Comparison of ENCODE assay signal across 7 cellular contexts in the genomic region with DNA sequence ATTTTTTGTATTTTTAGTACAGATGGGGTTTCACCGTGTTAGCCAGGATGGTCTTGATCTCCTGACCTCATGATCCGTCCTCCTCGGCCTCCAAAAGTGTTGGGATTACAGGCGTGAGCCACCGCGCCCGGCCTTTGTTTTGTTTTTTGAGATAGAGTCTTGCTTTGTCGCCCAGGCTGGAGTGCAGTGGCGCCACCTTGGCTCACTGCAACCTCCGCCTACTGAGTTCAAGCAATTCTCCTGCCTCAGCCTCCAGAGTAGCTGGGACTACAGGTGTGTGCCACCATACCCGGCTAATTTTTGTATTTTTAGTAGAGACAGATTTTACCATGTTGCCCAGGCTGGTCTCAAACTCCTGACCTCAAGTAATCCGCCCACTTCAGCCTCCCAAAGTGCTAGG. TPM values are rescaled to one million over a fixed set of nuclear protein-coding genes. Genes with fewer than 3 reads are reported as not detected.
DNase-seq lines count a peak whose midpoint lies in the region; ATAC-seq, FAIRE-seq and TF ChIP-seq lines count a peak whose summit lies in the region.
"Not testable (repeated sequence)": the region's sequence is repeated elsewhere in the genome, so short reads cannot be mapped to it uniquely, and the experiment has no call there.

No MANE protein-coding gene starts in this region.

- not testable (repeated sequence) for ATAC-seq in T-helper 17 cell

- H3K27me3 Mint-ChIP-seq in T-helper 17 cell; activated T-cell treated with anti-CD3 and anti-CD28 coated beads, Interleukin-2, amount 50 U/mL, for 24 hours; astrocyte (ENCODE audit: low read depth, unreplicated experiment); dendritic cell treated with granulocyte-macrophage colony-stimulating factor and Interleukin-4, amounts not matched to agents 40 ng/mL and 50 ng/mL, for 4 days; mesothelial cell of epicardium (ENCODE audit: low read depth); progenitor cell of endocrine pancreas: not testable (repeated sequence)

- H3K27me3 ChIP-seq in BLaER1; astrocyte (ENCODE audit: insufficient read depth, low read length): not testable (repeated sequence)

- H3K9ac ChIP-seq in BLaER1 = peak overlapping the region; percentile 35; the same call in 1 of the 2 replicates
- not testable (repeated sequence) for H3K9ac ChIP-seq in astrocyte (ENCODE audit: low read length)

- peaks cover 21% of the 10 kb centered on the region for H3K4me1 Mint-ChIP-seq in T-helper 17 cell
- H3K4me1 Mint-ChIP-seq in activated T-cell treated with anti-CD3 and anti-CD28 coated beads, Interleukin-2, amount 50 U/mL, for 24 hours (ENCODE audit: low read depth) = peaks cover 40% of the 10 kb centered on the region
- not testable (repeated sequence) for H3K4me1 Mint-ChIP-seq in astrocyte (ENCODE audit: low read depth, unreplicated experiment)
- peaks cover 41% of the 10 kb centered on the region for H3K4me1 Mint-ChIP-seq in dendritic cell treated with granulocyte-macrophage colony-stimulating factor and Interleukin-4, amounts not matched to agents 40 ng/mL and 50 ng/mL, for 4 days (ENCODE audit: low read depth)
- peaks cover 22% of the 10 kb centered on the region for H3K4me1 Mint-ChIP-seq in mesothelial cell of epicardium
- peaks cover 14% of the 10 kb centered on the region for H3K4me1 Mint-ChIP-seq in progenitor cell of endocrine pancreas (ENCODE audit: low read depth)

- H3K79me2 ChIP-seq in astrocyte (ENCODE audit: insufficient read depth, low read length) = peaks cover 58% of the 10 kb centered on the region

- H3K4me2 ChIP-seq in BLaER1; astrocyte (ENCODE audit: low read length): not testable (repeated sequence)

- H3K36me3 ChIP-seq in BLaER1 = peaks cover 45% of the 10 kb centered on the region
- not testable (repeated sequence) for H3K36me3 ChIP-seq in astrocyte (ENCODE audit: insufficient read depth, low read length)

- peaks cover 56% of the 10 kb centered on the region for H4K20me1 ChIP-seq in BLaER1
- not testable (repeated sequence) for H4K20me1 ChIP-seq in astrocyte (ENCODE audit: insufficient read depth, low read length)

- TF ChIP-seq CTCF in astrocyte (IDR thresholded peaks at IDR 0.05; ENCODE audit: insufficient read depth, low read depth, low read length); mesothelial cell of epicardium (IDR thresholded peaks at IDR 0.05; ENCODE audit: unreplicated experiment); progenitor cell of endocrine pancreas (IDR thresholded peaks at IDR 0.05; ENCODE audit: unreplicated experiment): not testable (repeated sequence)

- H3K4me1 ChIP-seq in BLaER1 = peaks cover 41% of the 10 kb centered on the region
- H3K4me1 ChIP-seq in astrocyte (ENCODE audit: insufficient read depth, low read length) = not testable (repeated sequence)

- H3K36me3 Mint-ChIP-seq in T-helper 17 cell (ENCODE audit: low read depth); astrocyte (ENCODE audit: low read depth, unreplicated experiment); mesothelial cell of epicardium; progenitor cell of endocrine pancreas (ENCODE audit: insufficient read depth): not testable (repeated sequence)
- peaks cover 59% of the 10 kb centered on the region for H3K36me3 Mint-ChIP-seq in activated T-cell treated with anti-CD3 and anti-CD28 coated beads, Interleukin-2, amount 50 U/mL, for 24 hours (ENCODE audit: low read depth)
- peaks cover 53% of the 10 kb centered on the region for H3K36me3 Mint-ChIP-seq in dendritic cell treated with granulocyte-macrophage colony-stimulating factor and Interleukin-4, amounts not matched to agents 40 ng/mL and 50 ng/mL, for 4 days (ENCODE audit: low read depth)

- not testable (repeated sequence) for H3K4me3 Mint-ChIP-seq in T-helper 17 cell; activated T-cell treated with anti-CD3 and anti-CD28 coated beads, Interleukin-2, amount 50 U/mL, for 24 hours; dendritic cell treated with granulocyte-macrophage colony-stimulating factor and Interleukin-4, amounts not matched to agents 40 ng/mL and 50 ng/mL, for 4 days; mesothelial cell of epicardium; progenitor cell of endocrine pancreas (ENCODE audit: low read depth)
- peak overlapping the region; percentile 8 for H3K4me3 Mint-ChIP-seq in astrocyte (ENCODE audit: unreplicated experiment)

- H3K9me3 ChIP-seq in BLaER1; T-helper 17 cell (ENCODE audit: control insufficient read depth, low read length, poor library complexity, severe bottlenecking); astrocyte (ENCODE audit: insufficient read depth, low read depth, low read length): not testable (repeated sequence)

- intact Hi-C loops in dendritic cell treated with granulocyte-macrophage colony-stimulating factor and Interleukin-4, amounts not matched to agents 40 ng/mL and 50 ng/mL, for 4 days (cut with micrococcal nuclease) = not testable (repeated sequence)

- not testable (repeated sequence) for H3K27ac ChIP-seq in BLaER1; astrocyte (ENCODE audit: low read depth, low read length)

- H2AFZ ChIP-seq in astrocyte (ENCODE audit: low read depth, low read length) = not testable (repeated sequence)

- not testable (repeated sequence) for FAIRE-seq in astrocyte (lab: Jason Lieb, UNC)

- H3K9me3 Mint-ChIP-seq in activated T-cell treated with anti-CD3 and anti-CD28 coated beads, Interleukin-2, amount 50 U/mL, for 24 hours; astrocyte (ENCODE audit: unreplicated experiment); dendritic cell treated with granulocyte-macrophage colony-stimulating factor and Interleukin-4, amounts not matched to agents 40 ng/mL and 50 ng/mL, for 4 days; mesothelial cell of epicardium; progenitor cell of endocrine pancreas (ENCODE audit: low read depth): not testable (repeated sequence)

- not testable (repeated sequence) for H3K4me3 ChIP-seq in BLaER1; astrocyte (ENCODE audit: insufficient read depth, low read depth, low read length)

- H3K27ac Mint-ChIP-seq in T-helper 17 cell (peak overlapping the region; percentile 4), mesothelial cell of epicardium (peak overlapping the region; percentile 12), progenitor cell of endocrine pancreas (peak overlapping the region; percentile 59)
- H3K27ac Mint-ChIP-seq in activated T-cell treated with anti-CD3 and anti-CD28 coated beads, Interleukin-2, amount 50 U/mL, for 24 hours = peak overlapping the region; percentile 55
- H3K27ac Mint-ChIP-seq in astrocyte (ENCODE audit: unreplicated experiment) = not testable (repeated sequence)
- peak overlapping the region; percentile 43 for H3K27ac Mint-ChIP-seq in dendritic cell treated with granulocyte-macrophage colony-stimulating factor and Interleukin-4, amounts not matched to agents 40 ng/mL and 50 ng/mL, for 4 days

- DNase-seq in T-helper 17 cell; activated T-cell treated with anti-CD3 and anti-CD28 coated beads, Interleukin-2, amount 50 U/mL, for 24 hours; astrocyte (ENCODE audit: low read depth); mesothelial cell of epicardium (ENCODE audit: low spot score in 2 of 2, unreplicated experiment in 2 of 2); progenitor cell of endocrine pancreas (ENCODE audit: low spot score, unreplicated experiment): not testable (repeated sequence)

RNA-seq across cellular contexts. Expression of a gene that starts 2.8 kb away (rescaled TPM):
- total RNA-seq in T-helper 17 cell = 10 to 100 TPM; 12.1 to 13.0 TPM
- 16.7 and 18.4 TPM in 2 replicates for total RNA-seq in astrocyte
- total RNA-seq in mesothelial cell of epicardium = 21.0 to 22.3 TPM (median 21.1 TPM) in 3 replicates
- 23.6 and 24.7 TPM in 2 replicates for total RNA-seq in progenitor cell of endocrine pancreas

RNA-seq across cellular contexts. Expression of a gene that starts 3.9 kb away (rescaled TPM):
- total RNA-seq in T-helper 17 cell (100 to 1,000 TPM; 168 to 179 TPM), astrocyte (323 and 344 TPM in 2 replicates), mesothelial cell of epicardium (324 to 342 TPM (median 334 TPM) in 3 replicates), progenitor cell of endocrine pancreas (354 and 361 TPM in 2 replicates)

RNA-seq across cellular contexts. Expression of a gene that starts 14.7 kb away (rescaled TPM):
- total RNA-seq in T-helper 17 cell = 10 to 100 TPM; 20.0 to 21.6 TPM
- 60.0 and 69.8 TPM in 2 replicates for total RNA-seq in astrocyte
- total RNA-seq in mesothelial cell of epicardium = 44.9 to 47.5 TPM (median 47.0 TPM) in 3 replicates
- 71.7 and 73.5 TPM in 2 replicates for total RNA-seq in progenitor cell of endocrine pancreas

RNA-seq across cellular contexts. Expression of a gene that starts 14.8 kb away (rescaled TPM):
- total RNA-seq in T-helper 17 cell = 10 to 100 TPM in 1 of 2 donors, 1 to 10 TPM in 1; 8.0 to 15.9 TPM
- total RNA-seq in astrocyte = 15.6 and 23.3 TPM in 2 replicates
- total RNA-seq in mesothelial cell of epicardium = 17.1 to 20.6 TPM (median 18.7 TPM) in 3 replicates
- 12.2 and 18.0 TPM in 2 replicates for total RNA-seq in progenitor cell of endocrine pancreas

RNA-seq across cellular contexts. Expression of a gene that starts 21.2 kb away (rescaled TPM):
- 1 to 10 TPM; 2.6 to 3.3 TPM for total RNA-seq in T-helper 17 cell
- total RNA-seq in astrocyte = 7.2 and 8.7 TPM in 2 replicates
- total RNA-seq in mesothelial cell of epicardium = 7.3 to 8.4 TPM (median 8.0 TPM) in 3 replicates
- total RNA-seq in progenitor cell of endocrine pancreas = 7.0 and 7.6 TPM in 2 replicates
